Comparison of ENCODE assay signal across 13 cellular contexts in genomic region chr12:42104087-42104486, GRCh38. TPM values are rescaled to one million over a fixed set of nuclear protein-coding genes. Genes with fewer than 3 reads are reported as not detected.
A peak's percentile ranks its signal among the peaks of the same experiment; 100 is the strongest.
DNase-seq lines count a peak whose midpoint lies in the region; ATAC-seq, FAIRE-seq and TF ChIP-seq lines count a peak whose summit lies in the region.
"Had no signal": no experiment of that assay in that cellular context is flagged by ENCODE, and none has a peak within 500 bp of the region (broad histone marks: within the 10 kb centered on the region; RNA-seq: fewer than 3 reads in every experiment).

No MANE protein-coding gene starts in this region.

- peaks cover 18% of the 10 kb centered on the region for H3K36me3 Mint-ChIP-seq in activated T-cell treated with anti-CD3 and anti-CD28 coated beads, Interleukin-2, amount 50 U/mL, for 24 hours (ENCODE audit: low read depth)

- no peak for ATAC-seq in HG02571 (IDR thresholded peaks at IDR 0.05; ENCODE audit: unreplicated experiment)

- no peaks in the 10 kb centered on the region for H4K20me1 ChIP-seq in OCI-LY1 (ENCODE audit: insufficient read depth, low read length)

- FAIRE-seq in small intestine (lab: Jason Lieb, UNC): peak; percentile 71

- H3K9me3 ChIP-seq in OCI-LY1 (ENCODE audit: low read length) (no peaks in the 10 kb centered on the region), small intestine (ENCODE audit: control insufficient read depth, low read depth) (no peaks in the 10 kb centered on the region)

- H3K4me1 ChIP-seq in OCI-LY1 (ENCODE audit: insufficient read depth, low read length, severe bottlenecking): peaks cover 12% of the 10 kb centered on the region
- H3K4me1 ChIP-seq in small intestine (ENCODE audit: control insufficient read depth in 2 of 2, insufficient read depth in 1 of 2, low read depth in 1 of 2, low read length in 1 of 2): no peaks in the 10 kb centered on the region

- H2AFZ ChIP-seq in OCI-LY1 (ENCODE audit: low read length): no peak overlapping the region

- no peaks in the 10 kb centered on the region for H3K9me3 Mint-ChIP-seq in activated T-cell treated with anti-CD3 and anti-CD28 coated beads, Interleukin-2, amount 50 U/mL, for 24 hours

- no peak overlapping the region for H3K4me3 Mint-ChIP-seq in activated T-cell treated with anti-CD3 and anti-CD28 coated beads, Interleukin-2, amount 50 U/mL, for 24 hours

- peaks cover 3% of the 10 kb centered on the region for H3K4me1 Mint-ChIP-seq in activated T-cell treated with anti-CD3 and anti-CD28 coated beads, Interleukin-2, amount 50 U/mL, for 24 hours (ENCODE audit: low read depth)

- peak overlapping the region; percentile 36 for H3K27ac ChIP-seq in OCI-LY1 (ENCODE audit: low read depth, low read length, poor library complexity, severe bottlenecking)
- no peak overlapping the region for H3K27ac ChIP-seq in dorsolateral prefrontal cortex
- H3K27ac ChIP-seq in small intestine (ENCODE audit: low read depth in 1 of 2, low read length in 1 of 2): no peak overlapping the region

- peak; percentile 42 for TF ChIP-seq CTCF in OCI-LY1 (IDR thresholded peaks at IDR 0.05; ENCODE audit: low read length)
- peak in 47 of 56 donors; percentile 10 to 65 (median 36) for TF ChIP-seq CTCF in dorsolateral prefrontal cortex (IDR thresholded peaks at IDR 0.05 in 54 of 56, conservative IDR thresholded peaks at IDR 0.05 in 2 of 56; ENCODE audit: low read depth in 1 of 56, partially characterized antibody in 56 of 56)

- no peaks in the 10 kb centered on the region for H3F3A ChIP-seq in OCI-LY1 (ENCODE audit: insufficient read depth, low read length)

- H3K4me2 ChIP-seq in OCI-LY1 (ENCODE audit: low read length): no peak overlapping the region

- H3K4me3 ChIP-seq in OCI-LY1 (ENCODE audit: low read depth, low read length, poor library complexity, severe bottlenecking): no peak overlapping the region
- no peak overlapping the region for H3K4me3 ChIP-seq in dorsolateral prefrontal cortex
- H3K4me3 ChIP-seq in small intestine (ENCODE audit: low read depth in 1 of 2, low read length in 2 of 2): no peak overlapping the region

- H3K9ac ChIP-seq in OCI-LY1 (ENCODE audit: low read length): no peak overlapping the region

- H3K36me3 ChIP-seq in OCI-LY1 (ENCODE audit: insufficient read depth, low read length) (peaks cover 23% of the 10 kb centered on the region), small intestine (ENCODE audit: control insufficient read depth in 2 of 2, insufficient read depth in 2 of 2, low read length in 2 of 2) (peaks cover 1 to 2% of the 10 kb centered on the region in 2 donors)

- no peaks in the 10 kb centered on the region for H3K79me2 ChIP-seq in OCI-LY1 (ENCODE audit: insufficient read depth, low read length)

- DNase-seq in activated T-cell treated with anti-CD3 and anti-CD28 coated beads, Interleukin-2, amount 50 U/mL, for 24 hours: no peak
- no peak for DNase-seq in activated T-cell treated with anti-CD3 and anti-CD28 coated beads for 4 hours
- no peak for DNase-seq in dorsolateral prefrontal cortex
- no peak for DNase-seq in small intestine
- no peak for DNase-seq in A172 (ENCODE audit: low spot score)
- DNase-seq in stimulated activated naive CD4-positive, alpha-beta T cell treated with Interleukin-2 at 50 U/mL for 16 hours (lab: John Stamatoyannopoulos, UW): no peak
- DNase-seq: ACHN; activated CD8-positive, alpha-beta memory T cell treated with anti-CD3 and anti-CD28 coated beads, Interleukin-2, amount 50 U/mL, for 4 hours; aorta; NCI-H187; stimulated activated CD4-positive, alpha-beta T cell treated with anti-CD3 and anti-CD28 coated beads, Interleukin-1b, Interleukin-23, amount 100 ng/mL, for 48 hours had no signal

- H3K27me3 ChIP-seq in OCI-LY1 (ENCODE audit: insufficient read depth, low read length) (no peaks in the 10 kb centered on the region), dorsolateral prefrontal cortex (no peaks in the 10 kb centered on the region), small intestine (ENCODE audit: control insufficient read depth in 2 of 2, insufficient read depth in 2 of 2, low read length in 2 of 2) (no peaks in the 10 kb centered on the region)

- intact Hi-C loops in dorsolateral prefrontal cortex (cut with DNase I): no loop called here

- peak overlapping the region; percentile 44 for H3K27ac Mint-ChIP-seq in activated T-cell treated with anti-CD3 and anti-CD28 coated beads, Interleukin-2, amount 50 U/mL, for 24 hours

- no peaks in the 10 kb centered on the region for H3K27me3 Mint-ChIP-seq in activated T-cell treated with anti-CD3 and anti-CD28 coated beads, Interleukin-2, amount 50 U/mL, for 24 hours

- no peaks in the 10 kb centered on the region for H3K9me2 ChIP-seq in OCI-LY1 (ENCODE audit: low read depth, low read length)

RNA-seq across cellular contexts. Expression of gene GXYLT1, which starts 40.6 kb away (rescaled TPM):
- 10 to 100 TPM in 56 of 120 experiments, 1 to 10 TPM in 64; 5.8 to 13.8 (median 9.8) TPM for total RNA-seq in dorsolateral prefrontal cortex
- polyA plus RNA-seq in small intestine: 1 to 10 TPM; 1.8 to 3.4 (median 1.9) TPM
- 19.4 and 20.7 TPM in 2 replicates for total RNA-seq in A172 (2014; rRNA removed; shearing (Covaris generic))
